Comparison of ENCODE assay signal across 37 cellular contexts in genomic region chr7:97857544-97857943, GRCh38.
"Had no signal": no experiment of that assay in that cellular context is flagged by ENCODE, and none has a peak within 500 bp of the region (broad histone marks: within the 10 kb centered on the region; RNA-seq: fewer than 3 reads in every experiment).

No MANE protein-coding gene starts in this region.

- H3K9me3 Mint-ChIP-seq: activated naive CD4-positive, alpha-beta T cell treated with anti-CD3 and anti-CD28 coated beads for 36 hours; activated naive CD4-positive, alpha-beta T cell treated with anti-CD3 and anti-CD28 coated beads, Interleukin-2, amount 10 ng/mL, durations not matched to agents 7 days and 5 days; activated naive CD4-positive, alpha-beta T cell treated with anti-CD3 and anti-CD28 coated beads, Interleukin-2, amount 50 U/mL, for 24 hours; activated naive CD8-positive, alpha-beta T cell treated with anti-CD3 and anti-CD28 coated beads for 36 hours; activated naive CD8-positive, alpha-beta T cell treated with anti-CD3 and anti-CD28 coated beads, Interleukin-2, amount 10 ng/mL, durations not matched to agents 7 days and 5 days; activated naive CD8-positive, alpha-beta T cell treated with anti-CD3 and anti-CD28 coated beads, Interleukin-2, amount 50 U/mL, for 24 hours; activated T-cell treated with anti-CD3 and anti-CD28 coated beads, Interleukin-2, amount 50 U/mL, for 24 hours; activated T-cell treated with anti-CD3 and anti-CD28 coated beads, Interleukin-2, amount 50 U/mL, for 4 hours; activated T-helper 1 cell treated with anti-CD3 and anti-CD28 coated beads, Interleukin-12 subunit alpha, Interleukin-12 subunit beta, Interleukin-2, Interleukin-4 antibody, amounts not matched to agents 30 ng/mL and 10 ng/mL and 1 ng/mL, durations not matched to agents 14 hours and 24 hours and 36 hours; activated T-helper 17 cell treated with anti-CD3 and anti-CD28 coated beads, Interleukin-2, amount 50 U/mL, for 72 hours; activated T-helper 2 cell treated with anti-CD3 and anti-CD28 coated beads, Interferon-gamma antibody, Interleukin-2, Interleukin-4, amounts not matched to agents 10 μg/mL and 5 μg/mL and 100 μg/mL, durations not matched to agents 14 hours and 24 hours and 36 hours; brain; central memory CD8-positive, alpha-beta T cell had no signal

- FAIRE-seq: astrocyte had no signal

- H3K36me3 ChIP-seq: breast epithelium had no signal

- ATAC-seq: activated naive CD4-positive, alpha-beta T cell treated with anti-CD3 and anti-CD28 coated beads, Interleukin-2, amount 50 U/mL, for 72 hours; activated naive CD8-positive, alpha-beta T cell treated with anti-CD3 and anti-CD28 coated beads, Interleukin-2, amount 50 U/mL, for 24 hours; activated T-cell treated with anti-CD3 and anti-CD28 coated beads, Interleukin-2, amount 50 U/mL, for 4 hours; activated T-helper 17 cell treated with anti-CD3 and anti-CD28 coated beads, Interleukin-2, amount 50 U/mL, for 72 hours; body of pancreas had no signal

- H3K27me3 Mint-ChIP-seq: activated naive CD4-positive, alpha-beta T cell treated with anti-CD3 and anti-CD28 coated beads, Interleukin-2, amount 10 ng/mL, durations not matched to agents 7 days and 5 days; activated naive CD4-positive, alpha-beta T cell treated with anti-CD3 and anti-CD28 coated beads, Interleukin-2, amount 50 U/mL, for 24 hours; activated naive CD8-positive, alpha-beta T cell; activated naive CD8-positive, alpha-beta T cell treated with anti-CD3 and anti-CD28 coated beads for 36 hours; activated naive CD8-positive, alpha-beta T cell treated with anti-CD3 and anti-CD28 coated beads, Interleukin-2, amount 10 ng/mL, durations not matched to agents 7 days and 5 days; activated naive CD8-positive, alpha-beta T cell treated with anti-CD3 and anti-CD28 coated beads, Interleukin-2, amount 50 U/mL, for 24 hours; activated T-cell treated with anti-CD3 and anti-CD28 coated beads, Interleukin-2, amount 50 U/mL, for 24 hours; activated T-helper 17 cell treated with anti-CD3 and anti-CD28 coated beads, Interleukin-2, amount 50 U/mL, for 72 hours; brain; central memory CD8-positive, alpha-beta T cell had no signal

- H3K9me3 ChIP-seq: adrenal gland, ascending aorta, body of pancreas, breast epithelium had no signal

- H3K4me3 Mint-ChIP-seq: activated naive CD4-positive, alpha-beta T cell treated with anti-CD3 and anti-CD28 coated beads for 36 hours; activated naive CD4-positive, alpha-beta T cell treated with anti-CD3 and anti-CD28 coated beads, Interleukin-2, amount 10 ng/mL, durations not matched to agents 7 days and 5 days; activated naive CD4-positive, alpha-beta T cell treated with anti-CD3 and anti-CD28 coated beads, Interleukin-2, amount 50 U/mL, for 24 hours; activated naive CD8-positive, alpha-beta T cell; activated naive CD8-positive, alpha-beta T cell treated with anti-CD3 and anti-CD28 coated beads for 36 hours; activated naive CD8-positive, alpha-beta T cell treated with anti-CD3 and anti-CD28 coated beads, Interleukin-2, amount 10 ng/mL, durations not matched to agents 7 days and 5 days; activated naive CD8-positive, alpha-beta T cell treated with anti-CD3 and anti-CD28 coated beads, Interleukin-2, amount 50 U/mL, for 24 hours; activated T-cell treated with anti-CD3 and anti-CD28 coated beads, Interleukin-2, amount 50 U/mL, for 24 hours; activated T-cell treated with anti-CD3 and anti-CD28 coated beads, Interleukin-2, amount 50 U/mL, for 4 hours; activated T-helper 1 cell treated with anti-CD3 and anti-CD28 coated beads, Interleukin-12 subunit alpha, Interleukin-12 subunit beta, Interleukin-2, Interleukin-4 antibody, amounts not matched to agents 30 ng/mL and 10 ng/mL and 1 ng/mL, durations not matched to agents 14 hours and 24 hours and 36 hours; activated T-helper 17 cell treated with anti-CD3 and anti-CD28 coated beads, Interleukin-2, amount 50 U/mL, for 72 hours; brain; central memory CD8-positive, alpha-beta T cell had no signal

- H3K27ac Mint-ChIP-seq: activated naive CD4-positive, alpha-beta T cell treated with anti-CD3 and anti-CD28 coated beads for 36 hours; activated naive CD4-positive, alpha-beta T cell treated with anti-CD3 and anti-CD28 coated beads, Interleukin-2, amount 10 ng/mL, durations not matched to agents 7 days and 5 days; activated naive CD8-positive, alpha-beta T cell; activated naive CD8-positive, alpha-beta T cell treated with anti-CD3 and anti-CD28 coated beads for 36 hours; activated naive CD8-positive, alpha-beta T cell treated with anti-CD3 and anti-CD28 coated beads, Interleukin-2, amount 10 ng/mL, durations not matched to agents 7 days and 5 days; activated naive CD8-positive, alpha-beta T cell treated with anti-CD3 and anti-CD28 coated beads, Interleukin-2, amount 50 U/mL, for 24 hours; activated T-cell treated with anti-CD3 and anti-CD28 coated beads, Interleukin-2, amount 50 U/mL, for 24 hours; activated T-helper 1 cell treated with anti-CD3 and anti-CD28 coated beads, Interleukin-12 subunit alpha, Interleukin-12 subunit beta, Interleukin-2, Interleukin-4 antibody, amounts not matched to agents 30 ng/mL and 10 ng/mL and 1 ng/mL, durations not matched to agents 14 hours and 24 hours and 36 hours; brain had no signal

- DNase-seq: activated effector memory CD4-positive, alpha-beta T cell treated with anti-CD3 and anti-CD28 coated beads, Interleukin-2, amount 50 U/mL, for 16 hours; activated effector memory CD4-positive, alpha-beta T cell treated with Interleukin-2 at 50 U/mL for 16 hours; activated gamma-delta T cell; activated gamma-delta T cell treated with Interleukin-2 at 50 U/mL for 16 hours; activated naive CD4-positive, alpha-beta T cell; activated naive CD4-positive, alpha-beta T cell treated with anti-CD3 and anti-CD28 coated beads for 36 hours; activated naive CD4-positive, alpha-beta T cell treated with anti-CD3 and anti-CD28 coated beads, Interleukin-2, amount 10 ng/mL, durations not matched to agents 7 days and 5 days; activated naive CD4-positive, alpha-beta T cell treated with anti-CD3 and anti-CD28 coated beads, Interleukin-2, amount 50 U/mL, for 16 hours; activated naive CD4-positive, alpha-beta T cell treated with Interleukin-2 at 50 U/mL for 16 hours; activated naive CD8-positive, alpha-beta T cell treated with anti-CD3 and anti-CD28 coated beads for 36 hours; activated naive CD8-positive, alpha-beta T cell treated with anti-CD3 and anti-CD28 coated beads, Interleukin-2, amount 10 ng/mL, durations not matched to agents 7 days and 5 days; activated naive CD8-positive, alpha-beta T cell treated with anti-CD3 and anti-CD28 coated beads, Interleukin-2, amount 50 U/mL, for 24 hours; activated T-cell treated with anti-CD3 and anti-CD28 coated beads, Interleukin-2, amount 50 U/mL, for 1 hour; activated T-cell treated with anti-CD3 and anti-CD28 coated beads, Interleukin-2, amount 50 U/mL, for 24 hours; activated T-cell treated with anti-CD3 and anti-CD28 coated beads, Interleukin-2, amount 50 U/mL, for 4 hours; adrenal gland; amniotic stem cell; amygdala; anterior cingulate cortex; aorta; body of pancreas; brain microvascular endothelial cell; caudate nucleus; central memory CD4-positive, alpha-beta T cell; cerebellar nuclear complex had no signal

- H3K4me1 Mint-ChIP-seq: activated naive CD4-positive, alpha-beta T cell treated with anti-CD3 and anti-CD28 coated beads, Interleukin-2, amount 10 ng/mL, durations not matched to agents 7 days and 5 days; activated naive CD4-positive, alpha-beta T cell treated with anti-CD3 and anti-CD28 coated beads, Interleukin-2, amount 50 U/mL, for 24 hours; activated naive CD8-positive, alpha-beta T cell treated with anti-CD3 and anti-CD28 coated beads, Interleukin-2, amount 10 ng/mL, durations not matched to agents 7 days and 5 days; activated naive CD8-positive, alpha-beta T cell treated with anti-CD3 and anti-CD28 coated beads, Interleukin-2, amount 50 U/mL, for 24 hours; activated T-helper 17 cell treated with anti-CD3 and anti-CD28 coated beads, Interleukin-2, amount 50 U/mL, for 72 hours; central memory CD8-positive, alpha-beta T cell had no signal

- H3K27me3 ChIP-seq: adrenal gland, ascending aorta, body of pancreas, brain microvascular endothelial cell, breast epithelium, cardiac muscle cell had no signal

- H3K4me3 ChIP-seq: adrenal gland, ascending aorta, body of pancreas, breast epithelium, cardiac muscle cell had no signal

- H3K4me1 ChIP-seq: adrenal gland, ascending aorta, body of pancreas, breast epithelium had no signal

- H3K27ac ChIP-seq: adrenal gland, ascending aorta, body of pancreas, brain microvascular endothelial cell, breast epithelium, cardiac muscle cell had no signal
